ENCODE assay signal across 27 cellular contexts in the genomic region with DNA sequence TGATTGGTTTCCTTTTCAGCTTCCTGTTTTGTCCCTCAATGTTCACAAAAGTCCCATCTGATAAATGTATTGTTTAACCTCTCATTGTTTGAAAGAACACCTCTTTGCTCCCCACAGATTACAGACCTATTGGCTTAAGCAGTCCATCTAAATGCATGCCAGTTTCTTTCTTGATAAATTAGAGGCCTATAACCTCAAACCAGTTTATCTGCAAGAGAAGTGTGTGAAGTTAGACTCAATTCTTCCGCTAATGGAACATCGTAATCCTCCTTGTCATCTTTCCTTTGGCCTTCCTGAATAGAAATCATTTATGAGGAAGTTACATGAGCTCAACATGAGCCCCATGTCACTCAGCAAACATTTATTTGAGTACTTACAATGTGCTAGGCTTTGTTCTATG.
DNase-seq lines count a peak whose midpoint lies in the region; ATAC-seq and TF ChIP-seq lines count a peak whose summit lies in the region.
"Had no signal": no experiment of that assay in that cellular context is flagged by ENCODE, and none has a peak within 500 bp of the region (broad histone marks: within the 10 kb centered on the region; RNA-seq: fewer than 3 reads in every experiment).

No MANE protein-coding gene starts in this region.

- no peak for ATAC-seq in GM19324 (IDR thresholded peaks at IDR 0.05; ENCODE audit: low FRiP score, unreplicated experiment)
- ATAC-seq in GM18520 (IDR thresholded peaks at IDR 0.05; ENCODE audit: unreplicated experiment) = no peak
- ATAC-seq: CD8-positive, alpha-beta T cell; PC-3 had no signal

- peak overlapping the region; percentile 16 for H3K27ac Mint-ChIP-seq in MCF 10A (ENCODE audit: low read depth, unreplicated experiment)
- H3K27ac Mint-ChIP-seq in progenitor cell of endocrine pancreas = peak overlapping the region; percentile 1
- H3K27ac Mint-ChIP-seq: B cell; CD8-positive, alpha-beta T cell; HFFc6 had no signal

- H3K27ac ChIP-seq in breast epithelium (no peak overlapping the region), ascending aorta (peak overlapping the region; percentile 45 to 63), WERI-Rb-1 (no peak overlapping the region)
- H3K27ac ChIP-seq: C4-2B had no signal

- DNase-seq in MCF 10A (ENCODE audit: unreplicated experiment) (no peak), breast epithelium (ENCODE audit: low spot score in 2 of 2) (no peak), Kasumi-1 (lab: John Stamatoyannopoulos, UW) (peak; percentile 12 to 15), ascending aorta (ENCODE audit: low spot score in 2 of 2) (no peak), progenitor cell of endocrine pancreas (ENCODE audit: low spot score, unreplicated experiment) (no peak), WERI-Rb-1 (no peak)
- DNase-seq: Caco-2; CD8-positive, alpha-beta T cell; DMS 273 treated with DMSO at 0.1 percent for 48 hours; GOT3; HFFc6; KG1; NCI-H1092; NCI-H1436; NCI-H187; NCI-H2081 treated with DMSO at 0.1 percent for 48 hours; NCI-H446; NCI-H524 treated with DMSO at 0.1 percent for 48 hours; NCI-H774; PC-3; SK-N-SH; SW 1271 had no signal

- H3K36me3 Mint-ChIP-seq in MCF 10A (ENCODE audit: insufficient read depth, unreplicated experiment) = peaks cover 9% of the 10 kb centered on the region
- peaks cover 9% of the 10 kb centered on the region for H3K36me3 Mint-ChIP-seq in progenitor cell of endocrine pancreas (ENCODE audit: insufficient read depth)
- H3K36me3 Mint-ChIP-seq: CD8-positive, alpha-beta T cell had no signal

- CTCF ChIA-PET in MCF 10A (lab: Yijun Ruan, JAX) = interaction anchor here (0.6 to 1.7 kb wide), 2 partner anchors 13 to 29 kb away, joined by 3 to 6 read pairs; no protein-coding TSS in a partner anchor

- intact Hi-C loops in MCF 10A (cut with micrococcal nuclease) = no loop called here
- intact Hi-C loops in breast epithelium (cut with DNase I; ENCODE audit: low total_unique reads) = no loop called here
- intact Hi-C loops in ascending aorta (cut with DNase I) = loop anchor here (5.0 kb wide), 1 partner anchor 70 kb away; no protein-coding TSS in a partner anchor

- H3K36me3 ChIP-seq in breast epithelium = no peaks in the 10 kb centered on the region
- no peaks in the 10 kb centered on the region for H3K36me3 ChIP-seq in ascending aorta
- H3K36me3 ChIP-seq in WERI-Rb-1 = no peaks in the 10 kb centered on the region
- H3K36me3 ChIP-seq: HAP-1 had no signal

- POLR2A ChIA-PET in MCF 10A (lab: Yijun Ruan, JAX) = interaction anchor here (1.1 kb wide), 1 partner anchor 41 kb away, joined by 3 read pairs; no protein-coding TSS in a partner anchor

- no peak overlapping the region for H3K4me3 ChIP-seq in breast epithelium
- no peak overlapping the region for H3K4me3 ChIP-seq in ascending aorta
- H3K4me3 ChIP-seq in WERI-Rb-1 (ENCODE audit: low read depth, low read length) = no peak overlapping the region
- H3K4me3 ChIP-seq: HAP-1 had no signal

- H3K4me1 Mint-ChIP-seq in MCF 10A (ENCODE audit: insufficient read depth, unreplicated experiment) = no peaks in the 10 kb centered on the region
- H3K4me1 Mint-ChIP-seq in progenitor cell of endocrine pancreas (ENCODE audit: low read depth) = peaks cover 10% of the 10 kb centered on the region
- H3K4me1 Mint-ChIP-seq: B cell had no signal

- no peaks in the 10 kb centered on the region for H3K9me3 Mint-ChIP-seq in MCF 10A (ENCODE audit: unreplicated experiment)
- H3K9me3 Mint-ChIP-seq in progenitor cell of endocrine pancreas (ENCODE audit: low read depth) = peaks cover 4% of the 10 kb centered on the region
- H3K9me3 Mint-ChIP-seq: CD8-positive, alpha-beta T cell; HFFc6 had no signal

- TF ChIP-seq CTCF in MCF 10A (IDR thresholded peaks at IDR 0.05; ENCODE audit: unreplicated experiment) (no peak), breast epithelium (IDR thresholded peaks at IDR 0.05) (no peak), ascending aorta (IDR thresholded peaks at IDR 0.05) (no peak), progenitor cell of endocrine pancreas (IDR thresholded peaks at IDR 0.05; ENCODE audit: unreplicated experiment) (no peak), WERI-Rb-1 (IDR thresholded peaks at IDR 0.05; ENCODE audit: low read depth, low read length) (no peak)

- H3K4me1 ChIP-seq in breast epithelium (no peaks in the 10 kb centered on the region), ascending aorta (peaks cover 0 to 5% of the 10 kb centered on the region in 2 donors)
- H3K4me1 ChIP-seq: Caco-2, HAP-1 had no signal

- H3K27me3 ChIP-seq in breast epithelium (no peaks in the 10 kb centered on the region), ascending aorta (no peaks in the 10 kb centered on the region), WERI-Rb-1 (ENCODE audit: insufficient read depth, low read depth, severe bottlenecking) (no peaks in the 10 kb centered on the region)

- H3K4me3 Mint-ChIP-seq in MCF 10A (ENCODE audit: unreplicated experiment) = no peak overlapping the region
- H3K4me3 Mint-ChIP-seq in progenitor cell of endocrine pancreas (ENCODE audit: low read depth) = no peak overlapping the region
- H3K4me3 Mint-ChIP-seq: B cell; CD8-positive, alpha-beta T cell; HFFc6 had no signal

- no peaks in the 10 kb centered on the region for H3K9me3 ChIP-seq in breast epithelium
- H3K9me3 ChIP-seq in ascending aorta = no peaks in the 10 kb centered on the region
- H3K9me3 ChIP-seq in WERI-Rb-1 (ENCODE audit: severe bottlenecking) = no peaks in the 10 kb centered on the region
- H3K9me3 ChIP-seq: Caco-2, HAP-1, SK-N-SH had no signal

- BruUV-seq in MCF 10A (replicated peaks; lab: Mats Ljungman, UMichigan) = no TSS peak

- TF ChIP-seq POLR2A in breast epithelium (IDR thresholded peaks at IDR 0.05) = no peak

- H3K27me3 Mint-ChIP-seq in MCF 10A (ENCODE audit: insufficient read depth, unreplicated experiment) = no peaks in the 10 kb centered on the region
- H3K27me3 Mint-ChIP-seq in progenitor cell of endocrine pancreas = no peaks in the 10 kb centered on the region

Comparison
In these comparisons a context has a peak if more than half of its experiments do, and no peak if none do; other contexts are left out.
1. DNase-seq: peak in Kasumi-1 (2 of 2); none in MCF 10A (single experiment), breast epithelium (0 of 2), ascending aorta (0 of 2), progenitor cell of endocrine pancreas (single experiment) and WERI-Rb-1 (single experiment).
2. H3K27ac ChIP-seq: peak in ascending aorta (2 of 2); none in breast epithelium (0 of 2) and WERI-Rb-1 (single experiment).